In the genomic region with DNA sequence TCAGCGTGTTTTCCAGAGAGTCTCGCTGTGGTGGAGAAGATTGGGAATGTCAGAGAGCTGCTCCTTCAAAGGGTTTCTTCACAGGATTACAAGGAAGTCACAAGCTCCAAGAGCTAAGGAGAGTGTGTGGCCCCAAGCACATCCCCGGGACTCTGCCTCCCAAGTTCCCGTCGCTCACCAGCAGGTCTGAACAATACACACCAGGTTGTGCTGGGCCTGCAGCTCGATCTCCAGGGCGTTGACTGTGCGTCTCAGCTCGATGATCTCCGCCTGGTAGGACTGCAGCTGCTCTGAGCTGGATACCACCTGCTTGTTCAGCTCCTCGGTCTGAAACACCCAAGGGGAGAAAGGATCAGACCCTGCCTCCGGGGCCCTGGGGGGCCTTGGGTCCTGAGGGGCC, we compare ENCODE assay signal across 7 cellular contexts. TPM values are rescaled to one million over a fixed set of nuclear protein-coding genes. Genes with fewer than 3 reads are reported as not detected.
"Had no signal": no experiment of that assay in that cellular context is flagged by ENCODE, and none has a peak within 500 bp of the region (broad histone marks: within the 10 kb centered on the region; RNA-seq: fewer than 3 reads in every experiment).

No MANE protein-coding gene starts in this region.

RNA-seq across cellular contexts. Expression of a gene that starts 2.4 kb away (rescaled TPM):
- total RNA-seq: K562, M059J, PC-3, Peyer's patch, Right ventricle myocardium superior, SJSA1 had no signal
- polyA plus RNA-seq: K562 had no signal

RNA-seq across cellular contexts. Expression of a gene that starts 12.9 kb away (rescaled TPM):
- total RNA-seq: K562, Peyer's patch, Right ventricle myocardium superior had no signal
- polyA plus RNA-seq: K562 had no signal

RNA-seq across cellular contexts. Expression of a gene that starts 25.4 kb away (rescaled TPM):
- total RNA-seq: K562, PC-3, Peyer's patch, Right ventricle myocardium superior had no signal
- polyA plus RNA-seq: K562 had no signal

RNA-seq across cellular contexts. Expression of a gene that starts 29.3 kb away (rescaled TPM):
- total RNA-seq: K562, M059J, Peyer's patch, Right ventricle myocardium superior, SJSA1 had no signal
- polyA plus RNA-seq: K562, SK-N-SH had no signal

RNA-seq across cellular contexts. Expression of a gene that starts 44.4 kb away (rescaled TPM):
- total RNA-seq: K562, PC-3, Peyer's patch, Right ventricle myocardium superior, SJSA1 had no signal
- polyA plus RNA-seq: K562, SK-N-SH had no signal
